In genomic region chr2:105643405-105644173, GRCh38 we compare ENCODE assay signal across 23 cellular contexts.
A peak's percentile ranks its signal among the peaks of the same experiment; 100 is the strongest.
DNase-seq lines count a peak whose midpoint lies in the region; ATAC-seq and TF ChIP-seq lines count a peak whose summit lies in the region.
"Had no signal": no experiment of that assay in that cellular context is flagged by ENCODE, and none has a peak within 500 bp of the region (broad histone marks: within the 10 kb centered on the region; RNA-seq: fewer than 3 reads in every experiment).

No MANE protein-coding gene starts in this region.

- DNase-seq in DMS 273 (lab: John Stamatoyannopoulos, UW; ENCODE audit: unreplicated experiment): peak; percentile 25
- no peak for DNase-seq in DMS 273 treated with DMSO at 0.1 percent for 48 hours (lab: John Stamatoyannopoulos, UW)
- DNase-seq in mesenchymal stem cell: peak; percentile 21
- DNase-seq in thoracic aorta (ENCODE audit: low spot score): no peak
- no peak for DNase-seq in activated naive CD4-positive, alpha-beta T cell (lab: John Stamatoyannopoulos, UW)
- no peak for DNase-seq in activated T-cell treated with anti-CD3 and anti-CD28 coated beads for 4 hours
- DNase-seq: activated CD4-positive, alpha-beta memory T cell treated with anti-CD3 and anti-CD28 coated beads for 36 hours; activated gamma-delta T cell; adrenal gland; COR-L47; foreskin keratinocyte; islet precursor cell; mammary epithelial cell; naive B cell; NCI-H1417 treated with DMSO at 0.1 percent for 48 hours; ovary; T-helper 17 cell had no signal

- H3K23ac ChIP-seq in mesenchymal stem cell (ENCODE audit: low read length in 2 of 2): no peak overlapping the region

- H3K36me3 ChIP-seq in mesenchymal stem cell (ENCODE audit: control insufficient read depth in 1 of 2, insufficient read depth in 2 of 2, low read depth in 1 of 2, low read length in 2 of 2) (no peaks in the 10 kb centered on the region), thoracic aorta (no peaks in the 10 kb centered on the region)
- H3K36me3 ChIP-seq: adrenal gland, cardiac muscle cell, ovary, tibial nerve had no signal

- WGBS in mesenchymal stem cell: 75% methylated on average over 15 of the region's 15 CpGs

- H4K91ac ChIP-seq in mesenchymal stem cell (ENCODE audit: low read length): no peak overlapping the region

- no peak overlapping the region for H2BK12ac ChIP-seq in mesenchymal stem cell (ENCODE audit: low read length in 2 of 2)

- no peak overlapping the region for H3K4ac ChIP-seq in mesenchymal stem cell (ENCODE audit: low read depth in 1 of 2, low read length in 2 of 2)

- H3K4me1 ChIP-seq in mesenchymal stem cell (ENCODE audit: control insufficient read depth, insufficient read depth, low read depth, low read length) (peaks cover 2% of the 10 kb centered on the region), thoracic aorta (ENCODE audit: control insufficient read depth in 1 of 2, low read depth in 2 of 2) (peaks cover 0 to 5% of the 10 kb centered on the region in 2 donors)
- H3K4me1 ChIP-seq: adrenal gland, foreskin keratinocyte had no signal

- H2AK5ac ChIP-seq in mesenchymal stem cell (ENCODE audit: low read length, severe bottlenecking): no peak overlapping the region

- H3K27me3 ChIP-seq in mesenchymal stem cell (ENCODE audit: control insufficient read depth in 1 of 2, insufficient read depth in 1 of 2, low read length in 2 of 2) (peaks cover 17 to 54% of the 10 kb centered on the region in 2 experiments), thoracic aorta (replicated peaks; ENCODE audit: insufficient read depth) (no peaks in the 10 kb centered on the region)
- H3K27me3 ChIP-seq: adrenal gland, cardiac muscle cell, ovary, tibial nerve had no signal

- H3K79me1 ChIP-seq in mesenchymal stem cell (replicated peaks; ENCODE audit: low read length, poor library complexity, severe bottlenecking): no peaks in the 10 kb centered on the region

- H3K9me3 ChIP-seq in mesenchymal stem cell (ENCODE audit: control insufficient read depth, low read length) (no peaks in the 10 kb centered on the region), thoracic aorta (no peaks in the 10 kb centered on the region)
- H3K9me3 ChIP-seq: adrenal gland, ovary, tibial nerve had no signal

- H3K4me2 ChIP-seq in mesenchymal stem cell (ENCODE audit: low read length, poor library complexity, severe bottlenecking): no peak overlapping the region

- H2AFZ ChIP-seq in mesenchymal stem cell (ENCODE audit: low read depth, low read length): no peak overlapping the region

- no peak overlapping the region for H2BK15ac ChIP-seq in mesenchymal stem cell (ENCODE audit: low read depth, poor library complexity, severe bottlenecking)

- H3K27ac ChIP-seq in mesenchymal stem cell (ENCODE audit: low read length, poor library complexity, severe bottlenecking) (no peak overlapping the region), thoracic aorta (no peak overlapping the region)
- H3K27ac ChIP-seq: 22Rv1, adrenal gland, cardiac muscle cell, epithelial cell of prostate, foreskin keratinocyte, ovary had no signal

- no peak overlapping the region for H3K18ac ChIP-seq in mesenchymal stem cell (ENCODE audit: low read depth in 1 of 2, low read length in 2 of 2)

- H2BK5ac ChIP-seq in mesenchymal stem cell (ENCODE audit: low read depth, low read length, poor library complexity, severe bottlenecking): no peak overlapping the region

- peak overlapping the region; percentile 15 for H3K4me3 ChIP-seq in WI38 (ENCODE audit: low read depth, low read length)
- no peak overlapping the region for H3K4me3 ChIP-seq in mesenchymal stem cell (ENCODE audit: insufficient read depth in 1 of 2, low read depth in 1 of 2, low read length in 2 of 2)
- H3K4me3 ChIP-seq in thoracic aorta: peak overlapping the region; percentile 31
- H3K4me3 ChIP-seq: adrenal gland, cardiac muscle cell, ovary had no signal

- H4K8ac ChIP-seq in mesenchymal stem cell (ENCODE audit: low read length): no peak overlapping the region

- ATAC-seq in thoracic aorta (ENCODE audit: insufficient number of reproducible peaks, low FRiP score, low read depth) (no peak), GM18870 (IDR thresholded peaks at IDR 0.05; ENCODE audit: unreplicated experiment) (no peak)
- ATAC-seq: foreskin keratinocyte, T-helper 17 cell had no signal

- no peak overlapping the region for H3K14ac ChIP-seq in mesenchymal stem cell (ENCODE audit: low read length in 2 of 2)

- TF ChIP-seq CTCF in WI38 (IDR thresholded peaks at IDR 0.05; ENCODE audit: low read depth, low read length) (no peak), thoracic aorta (IDR thresholded peaks at IDR 0.05) (no peak)

- no peak overlapping the region for H3K9ac ChIP-seq in mesenchymal stem cell (ENCODE audit: low read length)

- no peak overlapping the region for H2BK120ac ChIP-seq in mesenchymal stem cell (ENCODE audit: low read depth, low read length)

Comparison
In these comparisons a context has a peak if more than half of its experiments do, and no peak if none do; other contexts are left out.
1. DNase-seq: peak in DMS 273 (single experiment) and mesenchymal stem cell (single experiment); none in DMS 273 treated with DMSO at 0.1 percent for 48 hours (single experiment), thoracic aorta (single experiment), activated naive CD4-positive, alpha-beta T cell (0 of 4) and activated T-cell treated with anti-CD3 and anti-CD28 coated beads for 4 hours (single experiment).
2. H3K4me3 ChIP-seq: peak in WI38 (single experiment) and thoracic aorta (single experiment); none in mesenchymal stem cell (0 of 2).